1 cellular context compared by ENCODE assay signal in the genomic region with DNA sequence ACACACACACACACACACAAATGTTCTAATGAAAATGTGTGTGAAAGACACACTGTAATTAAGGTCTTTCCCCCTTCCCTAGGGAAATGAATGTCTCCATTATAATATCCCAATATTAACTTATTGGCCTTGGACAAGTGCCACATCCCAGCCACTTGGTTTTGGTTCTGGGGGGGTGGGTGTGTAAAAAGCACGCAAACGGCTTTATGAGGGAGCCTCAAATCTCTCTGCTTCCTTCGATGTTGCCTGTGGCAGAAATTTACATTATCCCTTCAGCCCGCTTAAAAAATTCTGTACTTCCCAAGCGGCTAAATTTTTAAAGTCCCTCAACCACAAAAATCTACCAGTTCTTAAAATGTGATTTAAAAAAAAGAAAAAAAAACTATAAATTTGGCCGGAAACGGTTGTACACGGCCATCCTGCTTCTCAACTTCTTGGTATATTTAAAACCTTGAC.
TF ChIP-seq lines count a peak whose summit lies in the region.

No MANE protein-coding gene starts in this region.

TF ChIP-seq in A549, 52 proteins besides CTCF, POLR2A, EP300 and RAD21:
- TF ChIP-seq MAX (IDR thresholded peaks at IDR 0.05) (no peak), PHF8 (IDR thresholded peaks at IDR 0.05; ENCODE audit: borderline replicate concordance, low read depth) (no peak; the same call in 1 of the 2 replicates), RFX5 (IDR thresholded peaks at IDR 0.05) (no peak), HOXB5 (CRISPR knock-in tag; IDR thresholded peaks at IDR 0.05) (no peak), RARB (CRISPR knock-in tag; IDR thresholded peaks at IDR 0.05) (no peak), HDAC2 (IDR thresholded peaks at IDR 0.05) (no peak), HMGXB4 (CRISPR knock-in tag; IDR thresholded peaks at IDR 0.05; ENCODE audit: borderline replicate concordance) (no peak), NPAS2 (CRISPR knock-in tag; IDR thresholded peaks at IDR 0.05; ENCODE audit: borderline replicate concordance) (no peak), SREBF2 (IDR thresholded peaks at IDR 0.05) (no peak)
